Comparison of ENCODE assay signal across 18 cellular contexts in genomic region chr21:43006874-43007208, GRCh38.
"Had no signal": no experiment of that assay in that cellular context is flagged by ENCODE, and none has a peak within 500 bp of the region (broad histone marks: within the 10 kb centered on the region; RNA-seq: fewer than 3 reads in every experiment).

No MANE protein-coding gene starts in this region.

- H3K27me3 ChIP-seq: cardiac muscle cell, esophagus muscularis mucosa, upper lobe of right lung had no signal

- H3K27ac ChIP-seq: cardiac muscle cell, esophagus muscularis mucosa, psoas muscle, upper lobe of right lung had no signal

- FAIRE-seq: colon had no signal

- H3K9me3 ChIP-seq: esophagus muscularis mucosa, psoas muscle, upper lobe of right lung had no signal

- DNase-seq: activated CD4-positive, alpha-beta T cell treated with anti-CD3 and anti-CD28 coated beads for 1 hour; activated CD4-positive, alpha-beta T cell treated with anti-CD3 and anti-CD28 coated beads, Interleukin-2, amount 50 U/mL, for 4 hours; activated CD8-positive, alpha-beta memory T cell treated with anti-CD3 and anti-CD28 coated beads, Interleukin-2, amount 10 ng/mL, durations not matched to agents 7 days and 5 days; activated naive CD4-positive, alpha-beta T cell treated with anti-CD3 and anti-CD28 coated beads, Interleukin-2, amount 50 U/mL, for 16 hours; activated T-cell treated with anti-CD3 and anti-CD28 coated beads, Interleukin-2, amount 50 U/mL, for 1 hour; foreskin fibroblast; glutamatergic neuron; psoas muscle; stimulated activated CD4-positive, alpha-beta T cell treated with anti-CD3 and anti-CD28 coated beads, Interleukin-1b, Interleukin-23, amount 100 ng/mL, for 48 hours; stimulated activated naive CD8-positive, alpha-beta T cell treated with anti-CD3 and anti-CD28 coated beads, Interleukin-15, amount 100 ng/mL, for 72 hours; T1000; upper lobe of right lung had no signal

- H3K4me1 ChIP-seq: psoas muscle, upper lobe of right lung had no signal

- ATAC-seq: activated CD8-positive, alpha-beta memory T cell treated with anti-CD3 and anti-CD28 coated beads, Interleukin-2, amount 10 ng/mL, durations not matched to agents 7 days and 5 days; left ventricle myocardium superior; natural killer cell treated with Interleukin-12 subunit alpha and Interleukin-12 subunit beta and Interleukin-15 and Interleukin-18, amount 100 ng/mL, for 72 hours; psoas muscle; sciatic nerve; stimulated activated naive CD8-positive, alpha-beta T cell treated with anti-CD3 and anti-CD28 coated beads, Interleukin-15, amount 100 ng/mL, for 72 hours; upper lobe of right lung had no signal

- H3K4me3 ChIP-seq: cardiac muscle cell, esophagus muscularis mucosa, psoas muscle, upper lobe of right lung had no signal
